21 cellular contexts compared by ENCODE assay signal in the genomic region with DNA sequence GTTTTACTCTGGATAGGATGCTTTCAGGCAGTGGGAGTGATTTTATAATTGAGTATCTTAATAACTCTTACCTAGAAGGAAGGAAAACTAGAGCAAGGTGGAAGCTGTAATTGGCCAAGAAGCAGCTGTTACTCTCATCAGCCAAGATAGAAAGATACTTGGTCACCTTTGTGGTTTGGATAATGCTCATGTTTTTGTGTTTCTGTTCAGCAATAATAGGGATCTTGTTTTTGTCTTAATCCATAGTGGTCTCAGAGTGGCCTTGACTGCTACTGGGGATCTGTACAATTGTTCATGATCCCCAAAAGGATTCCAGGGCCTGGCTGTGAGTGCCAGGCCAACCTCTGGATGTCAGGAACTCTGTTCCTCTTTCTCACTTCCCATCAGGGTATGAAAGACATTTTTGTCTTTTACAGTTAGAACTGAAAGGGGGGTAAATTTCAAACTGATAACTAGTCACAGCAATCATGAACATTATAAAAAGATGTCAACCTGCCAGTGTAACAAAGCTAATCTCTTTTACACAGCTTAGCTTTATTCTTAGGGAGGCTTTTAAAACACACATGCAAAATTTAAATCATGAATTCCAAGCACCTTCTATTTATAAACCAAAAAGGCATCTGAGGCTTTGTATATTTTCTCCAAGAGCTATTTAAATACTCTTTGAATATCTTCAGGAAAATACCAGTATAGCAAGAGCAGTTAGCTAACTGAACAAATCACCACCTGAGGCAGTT. TPM values are rescaled to one million over a fixed set of nuclear protein-coding genes. Genes with fewer than 3 reads are reported as not detected.
DNase-seq lines count a peak whose midpoint lies in the region; ATAC-seq and TF ChIP-seq lines count a peak whose summit lies in the region.
"Had no signal": no experiment of that assay in that cellular context is flagged by ENCODE, and none has a peak within 500 bp of the region (broad histone marks: within the 10 kb centered on the region; RNA-seq: fewer than 3 reads in every experiment).

No MANE protein-coding gene starts in this region.

- H3K4me3 Mint-ChIP-seq in T-helper 1 cell treated with Interleukin-12 subunit alpha and Interleukin-12 subunit beta and Interleukin-4 antibody, amounts not matched to agents 30 μg/mL and 1 μg/mL, for 36 hours = no peak overlapping the region
- peak overlapping the region; percentile 17 for H3K4me3 Mint-ChIP-seq in activated T-helper 17 cell treated with anti-CD3 and anti-CD28 coated beads, Interleukin-2, amount 50 U/mL, for 72 hours
- H3K4me3 Mint-ChIP-seq in neural crest cell = no peak overlapping the region
- H3K4me3 Mint-ChIP-seq: activated B cell treated with CpG ODN at 0.5 μM for 24 hours had no signal

- in situ Hi-C loops in KBM-7 (cut with MboI; ENCODE audit: low pct_unique_long_range_greater_than_20kb, low sequenced_read_pairs) = no loop called here

- no peak overlapping the region for H3K4me2 ChIP-seq in PC-9

- no peaks in the 10 kb centered on the region for H3K9me3 ChIP-seq in PC-9 (ENCODE audit: insufficient read depth, low read depth)

- H3K4me1 ChIP-seq in PC-9 (replicated peaks; ENCODE audit: insufficient read depth) = no peaks in the 10 kb centered on the region

- CTCF ChIA-PET in PC-9 (lab: Charles Lee) = no interaction called here

- POLR2A ChIA-PET in PC-9 (lab: Charles Lee; ENCODE audit: unreplicated experiment) = no interaction called here

- H3K79me2 ChIP-seq in PC-9 (ENCODE audit: low read depth) = no peaks in the 10 kb centered on the region

- H3K36me3 ChIP-seq in PC-9 (ENCODE audit: low read depth) = no peaks in the 10 kb centered on the region

- intact Hi-C loops in PC-9 (cut with micrococcal nuclease; ENCODE audit: unreplicated experiment) = no loop called here

- no peaks in the 10 kb centered on the region for H3F3A ChIP-seq in PC-9 (ENCODE audit: insufficient read depth, low read depth)

- no peaks in the 10 kb centered on the region for H4K20me1 ChIP-seq in PC-9 (ENCODE audit: insufficient read depth)

- no peak for TF ChIP-seq CTCF in neural crest cell (conservative IDR thresholded peaks at IDR 0.05)
- TF ChIP-seq CTCF in PC-9 (conservative IDR thresholded peaks at IDR 0.05) = no peak

- H3K27ac ChIP-seq in PC-9 = no peak overlapping the region
- H3K27ac ChIP-seq: 22Rv1, cardiac muscle cell had no signal

- H3K9me2 ChIP-seq in PC-9 (ENCODE audit: insufficient read depth) = no peaks in the 10 kb centered on the region

- no peaks in the 10 kb centered on the region for H3K27me3 Mint-ChIP-seq in T-helper 1 cell treated with Interleukin-12 subunit alpha and Interleukin-12 subunit beta and Interleukin-4 antibody, amounts not matched to agents 30 μg/mL and 1 μg/mL, for 36 hours (ENCODE audit: low read depth)
- no peaks in the 10 kb centered on the region for H3K27me3 Mint-ChIP-seq in activated T-helper 17 cell treated with anti-CD3 and anti-CD28 coated beads, Interleukin-2, amount 50 U/mL, for 72 hours
- no peaks in the 10 kb centered on the region for H3K27me3 Mint-ChIP-seq in neural crest cell (ENCODE audit: low read depth)
- H3K27me3 Mint-ChIP-seq: activated B cell treated with CpG ODN at 0.5 μM for 24 hours had no signal

- no peak for ATAC-seq in activated T-helper 17 cell treated with anti-CD3 and anti-CD28 coated beads, Interleukin-2, amount 50 U/mL, for 72 hours (replicated peaks)
- ATAC-seq in HG03469 (IDR thresholded peaks at IDR 0.05; ENCODE audit: unreplicated experiment) = no peak
- ATAC-seq: HCT116, left ventricle myocardium superior had no signal

- H3K27me3 ChIP-seq in PC-9 (ENCODE audit: insufficient read depth, low read depth) = no peaks in the 10 kb centered on the region
- H3K27me3 ChIP-seq: cardiac muscle cell had no signal

- H3K27ac Mint-ChIP-seq in T-helper 1 cell treated with Interleukin-12 subunit alpha and Interleukin-12 subunit beta and Interleukin-4 antibody, amounts not matched to agents 30 μg/mL and 1 μg/mL, for 36 hours = peak overlapping the region; percentile 26
- peak overlapping the region; percentile 78 for H3K27ac Mint-ChIP-seq in activated T-helper 17 cell treated with anti-CD3 and anti-CD28 coated beads, Interleukin-2, amount 50 U/mL, for 72 hours
- H3K27ac Mint-ChIP-seq in neural crest cell (ENCODE audit: unreplicated experiment) = peak overlapping the region; percentile 70
- H3K27ac Mint-ChIP-seq: activated B cell treated with CpG ODN at 0.5 μM for 24 hours had no signal

- peaks cover 19% of the 10 kb centered on the region for H3K4me1 Mint-ChIP-seq in T-helper 1 cell treated with Interleukin-12 subunit alpha and Interleukin-12 subunit beta and Interleukin-4 antibody, amounts not matched to agents 30 μg/mL and 1 μg/mL, for 36 hours (ENCODE audit: low read depth)
- H3K4me1 Mint-ChIP-seq in activated T-helper 17 cell treated with anti-CD3 and anti-CD28 coated beads, Interleukin-2, amount 50 U/mL, for 72 hours = peaks cover 6% of the 10 kb centered on the region
- H3K4me1 Mint-ChIP-seq in neural crest cell = peaks cover 42% of the 10 kb centered on the region

- peaks cover 39% of the 10 kb centered on the region for H3K36me3 Mint-ChIP-seq in T-helper 1 cell treated with Interleukin-12 subunit alpha and Interleukin-12 subunit beta and Interleukin-4 antibody, amounts not matched to agents 30 μg/mL and 1 μg/mL, for 36 hours (ENCODE audit: low read depth)
- H3K36me3 Mint-ChIP-seq in activated T-helper 17 cell treated with anti-CD3 and anti-CD28 coated beads, Interleukin-2, amount 50 U/mL, for 72 hours (ENCODE audit: low read depth) = peaks cover 88% of the 10 kb centered on the region
- H3K36me3 Mint-ChIP-seq in neural crest cell (ENCODE audit: low read depth) = peaks cover 5% of the 10 kb centered on the region

- no TSS peak for BruUV-seq in PC-9 (replicated peaks; lab: Mats Ljungman, UMichigan)

- no peak for DNase-seq in T-helper 1 cell
- DNase-seq in KBM-7 = peak; percentile 26
- DNase-seq in neural crest cell (ENCODE audit: low read depth, low spot score) = no peak
- DNase-seq in nucleus accumbens (lab: John Stamatoyannopoulos, UW) = no peak
- DNase-seq in PC-9 = no peak
- DNase-seq: activated B cell treated with CpG ODN at 0.5 μM for 24 hours; AML-193; amniotic stem cell; COR-L47; DND-41; left ventricle myocardium superior; NCI-H1694; NCI-H2227 treated with DMSO at 0.1 percent for 48 hours; stimulated activated CD4-positive, alpha-beta T cell treated with anti-CD3 and anti-CD28 coated beads, Interleukin-2, amount 100 ng/mL, for 48 hours had no signal

- H3K4me3 ChIP-seq in PC-9 = no peak overlapping the region
- H3K4me3 ChIP-seq: cardiac muscle cell, skin epidermis had no signal

- H3K9me3 Mint-ChIP-seq in T-helper 1 cell treated with Interleukin-12 subunit alpha and Interleukin-12 subunit beta and Interleukin-4 antibody, amounts not matched to agents 30 μg/mL and 1 μg/mL, for 36 hours = no peaks in the 10 kb centered on the region
- H3K9me3 Mint-ChIP-seq in activated T-helper 17 cell treated with anti-CD3 and anti-CD28 coated beads, Interleukin-2, amount 50 U/mL, for 72 hours = no peaks in the 10 kb centered on the region
- no peaks in the 10 kb centered on the region for H3K9me3 Mint-ChIP-seq in neural crest cell
- H3K9me3 Mint-ChIP-seq: activated B cell treated with CpG ODN at 0.5 μM for 24 hours had no signal

- no peak overlapping the region for H2AFZ ChIP-seq in PC-9

RNA-seq across cellular contexts. Expression of a gene that starts 6.0 kb away (rescaled TPM):
- total RNA-seq in activated T-helper 17 cell treated with anti-CD3 and anti-CD28 coated beads, Interleukin-2, amount 50 U/mL, for 72 hours = 10 to 100 TPM; 38.0 to 52.6 TPM
- total RNA-seq in neural crest cell (43.7 and 50.1 TPM in 2 replicates), PC-9 (2021) (73.9 and 89.6 TPM in 2 replicates)

RNA-seq across cellular contexts. Expression of a gene that starts 21.2 kb away (rescaled TPM):
- total RNA-seq in activated T-helper 17 cell treated with anti-CD3 and anti-CD28 coated beads, Interleukin-2, amount 50 U/mL, for 72 hours = 10 to 100 TPM; 11.7 to 44.9 TPM
- total RNA-seq in neural crest cell (12.3 and 14.4 TPM in 2 replicates), PC-9 (2021) (8.3 and 14.5 TPM in 2 replicates)

Comparison
In these comparisons a context has a peak if more than half of its experiments do, and no peak if none do; other contexts are left out.
1. H3K27ac Mint-ChIP-seq: peak in every context shown above with its lines; median percentile 78 in activated T-helper 17 cell treated with anti-CD3 and anti-CD28 coated beads, Interleukin-2, amount 50 U/mL, for 72 hours; 70 in neural crest cell; 26 in T-helper 1 cell treated with Interleukin-12 subunit alpha and Interleukin-12 subunit beta and Interleukin-4 antibody, amounts not matched to agents 30 μg/mL and 1 μg/mL, for 36 hours.